ENCODE assay signal across 1 cellular context in the genomic region with DNA sequence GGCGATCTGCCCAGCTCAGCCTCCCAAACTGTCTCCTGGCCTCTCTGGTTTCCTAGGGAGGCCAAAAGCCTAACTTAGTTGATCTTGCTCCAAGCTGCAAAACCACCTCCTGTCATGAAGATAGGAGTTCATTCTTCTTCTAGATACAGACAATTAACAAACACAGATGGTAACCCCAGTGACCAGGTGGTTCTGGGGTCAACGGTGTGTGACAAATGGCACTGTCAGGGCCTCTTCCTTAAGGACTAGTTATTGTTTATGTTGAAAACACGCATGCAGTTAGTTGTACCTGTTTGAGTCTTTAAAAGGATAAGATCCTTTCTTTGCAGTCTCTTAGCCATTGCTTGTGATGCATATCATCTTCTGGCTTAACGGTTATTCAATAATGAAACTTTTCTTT.
TF ChIP-seq lines count a peak whose summit lies in the region.

No MANE protein-coding gene starts in this region.

TF ChIP-seq in K562, 482 proteins besides CTCF, POLR2A, EP300 and RAD21 (continues in another document):
- TF ChIP-seq, protein P1, sequence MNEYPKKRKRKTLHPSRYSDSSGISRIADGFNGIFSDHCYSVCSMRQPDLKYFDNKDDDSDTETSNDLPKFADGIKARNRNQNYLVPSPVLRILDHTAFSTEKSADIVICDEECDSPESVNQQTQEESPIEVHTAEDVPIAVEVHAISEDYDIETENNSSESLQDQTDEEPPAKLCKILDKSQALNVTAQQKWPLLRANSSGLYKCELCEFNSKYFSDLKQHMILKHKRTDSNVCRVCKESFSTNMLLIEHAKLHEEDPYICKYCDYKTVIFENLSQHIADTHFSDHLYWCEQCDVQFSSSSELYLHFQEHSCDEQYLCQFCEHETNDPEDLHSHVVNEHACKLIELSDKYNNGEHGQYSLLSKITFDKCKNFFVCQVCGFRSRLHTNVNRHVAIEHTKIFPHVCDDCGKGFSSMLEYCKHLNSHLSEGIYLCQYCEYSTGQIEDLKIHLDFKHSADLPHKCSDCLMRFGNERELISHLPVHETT (CRISPR knock-in tag; conservative IDR thresholded peaks at IDR 0.05 in 1 of 2, IDR thresholded peaks at IDR 0.05 in 1 of 2), result no peak
- TF ChIP-seq ESRRA (IDR thresholded peaks at IDR 0.05; ENCODE audit: borderline replicate concordance, low read depth), result no peak
- TF ChIP-seq, protein P2, sequence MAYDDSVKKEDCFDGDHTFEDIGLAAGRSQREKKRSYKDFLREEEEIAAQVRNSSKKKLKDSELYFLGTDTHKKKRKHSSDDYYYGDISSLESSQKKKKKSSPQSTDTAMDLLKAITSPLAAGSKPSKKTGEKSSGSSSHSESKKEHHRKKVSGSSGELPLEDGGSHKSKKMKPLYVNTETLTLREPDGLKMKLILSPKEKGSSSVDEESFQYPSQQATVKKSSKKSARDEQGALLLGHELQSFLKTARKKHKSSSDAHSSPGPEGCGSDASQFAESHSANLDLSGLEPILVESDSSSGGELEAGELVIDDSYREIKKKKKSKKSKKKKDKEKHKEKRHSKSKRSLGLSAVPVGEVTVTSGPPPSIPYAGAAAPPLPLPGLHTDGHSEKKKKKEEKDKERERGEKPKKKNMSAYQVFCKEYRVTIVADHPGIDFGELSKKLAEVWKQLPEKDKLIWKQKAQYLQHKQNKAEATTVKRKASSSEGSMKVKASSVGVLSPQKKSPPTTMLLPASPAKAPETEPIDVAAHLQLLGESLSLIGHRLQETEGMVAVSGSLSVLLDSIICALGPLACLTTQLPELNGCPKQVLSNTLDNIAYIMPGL (CRISPR knock-in tag; IDR thresholded peaks at IDR 0.05), result no peak
- no peak for TF ChIP-seq GTF2F1 (IDR thresholded peaks at IDR 0.05; ENCODE audit: low read depth, low read length)
- no peak for TF ChIP-seq TEAD4 (IDR thresholded peaks at IDR 0.05; ENCODE audit: low read length)
- no peak for TF ChIP-seq TEAD4 (CRISPR knock-in tag; IDR thresholded peaks at IDR 0.05; ENCODE audit: borderline replicate concordance)
- TF ChIP-seq, protein P3, sequence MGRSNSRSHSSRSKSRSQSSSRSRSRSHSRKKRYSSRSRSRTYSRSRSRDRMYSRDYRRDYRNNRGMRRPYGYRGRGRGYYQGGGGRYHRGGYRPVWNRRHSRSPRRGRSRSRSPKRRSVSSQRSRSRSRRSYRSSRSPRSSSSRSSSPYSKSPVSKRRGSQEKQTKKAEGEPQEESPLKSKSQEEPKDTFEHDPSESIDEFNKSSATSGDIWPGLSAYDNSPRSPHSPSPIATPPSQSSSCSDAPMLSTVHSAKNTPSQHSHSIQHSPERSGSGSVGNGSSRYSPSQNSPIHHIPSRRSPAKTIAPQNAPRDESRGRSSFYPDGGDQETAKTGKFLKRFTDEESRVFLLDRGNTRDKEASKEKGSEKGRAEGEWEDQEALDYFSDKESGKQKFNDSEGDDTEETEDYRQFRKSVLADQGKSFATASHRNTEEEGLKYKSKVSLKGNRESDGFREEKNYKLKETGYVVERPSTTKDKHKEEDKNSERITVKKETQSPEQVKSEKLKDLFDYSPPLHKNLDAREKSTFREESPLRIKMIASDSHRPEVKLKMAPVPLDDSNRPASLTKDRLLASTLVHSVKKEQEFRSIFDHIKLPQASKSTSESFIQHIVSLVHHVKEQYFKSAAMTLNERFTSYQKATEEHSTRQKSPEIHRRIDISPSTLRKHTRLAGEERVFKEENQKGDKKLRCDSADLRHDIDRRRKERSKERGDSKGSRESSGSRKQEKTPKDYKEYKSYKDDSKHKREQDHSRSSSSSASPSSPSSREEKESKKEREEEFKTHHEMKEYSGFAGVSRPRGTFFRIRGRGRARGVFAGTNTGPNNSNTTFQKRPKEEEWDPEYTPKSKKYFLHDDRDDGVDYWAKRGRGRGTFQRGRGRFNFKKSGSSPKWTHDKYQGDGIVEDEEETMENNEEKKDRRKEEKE (IDR thresholded peaks at IDR 0.05; ENCODE audit: borderline replicate concordance in 1 of 2, control insufficient read depth in 1 of 2, low read depth in 2 of 2, low read length in 1 of 2), result no peak
- TF ChIP-seq, protein P4, sequence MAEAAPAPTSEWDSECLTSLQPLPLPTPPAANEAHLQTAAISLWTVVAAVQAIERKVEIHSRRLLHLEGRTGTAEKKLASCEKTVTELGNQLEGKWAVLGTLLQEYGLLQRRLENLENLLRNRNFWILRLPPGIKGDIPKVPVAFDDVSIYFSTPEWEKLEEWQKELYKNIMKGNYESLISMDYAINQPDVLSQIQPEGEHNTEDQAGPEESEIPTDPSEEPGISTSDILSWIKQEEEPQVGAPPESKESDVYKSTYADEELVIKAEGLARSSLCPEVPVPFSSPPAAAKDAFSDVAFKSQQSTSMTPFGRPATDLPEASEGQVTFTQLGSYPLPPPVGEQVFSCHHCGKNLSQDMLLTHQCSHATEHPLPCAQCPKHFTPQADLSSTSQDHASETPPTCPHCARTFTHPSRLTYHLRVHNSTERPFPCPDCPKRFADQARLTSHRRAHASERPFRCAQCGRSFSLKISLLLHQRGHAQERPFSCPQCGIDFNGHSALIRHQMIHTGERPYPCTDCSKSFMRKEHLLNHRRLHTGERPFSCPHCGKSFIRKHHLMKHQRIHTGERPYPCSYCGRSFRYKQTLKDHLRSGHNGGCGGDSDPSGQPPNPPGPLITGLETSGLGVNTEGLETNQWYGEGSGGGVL (CRISPR knock-in tag; IDR thresholded peaks at IDR 0.05), result no peak
- no peak for TF ChIP-seq ZFP1 (CRISPR knock-in tag; IDR thresholded peaks at IDR 0.05)
- TF ChIP-seq FOXK1 (CRISPR knock-in tag; IDR thresholded peaks at IDR 0.05; ENCODE audit: borderline replicate concordance), result no peak
- TF ChIP-seq, protein P5, sequence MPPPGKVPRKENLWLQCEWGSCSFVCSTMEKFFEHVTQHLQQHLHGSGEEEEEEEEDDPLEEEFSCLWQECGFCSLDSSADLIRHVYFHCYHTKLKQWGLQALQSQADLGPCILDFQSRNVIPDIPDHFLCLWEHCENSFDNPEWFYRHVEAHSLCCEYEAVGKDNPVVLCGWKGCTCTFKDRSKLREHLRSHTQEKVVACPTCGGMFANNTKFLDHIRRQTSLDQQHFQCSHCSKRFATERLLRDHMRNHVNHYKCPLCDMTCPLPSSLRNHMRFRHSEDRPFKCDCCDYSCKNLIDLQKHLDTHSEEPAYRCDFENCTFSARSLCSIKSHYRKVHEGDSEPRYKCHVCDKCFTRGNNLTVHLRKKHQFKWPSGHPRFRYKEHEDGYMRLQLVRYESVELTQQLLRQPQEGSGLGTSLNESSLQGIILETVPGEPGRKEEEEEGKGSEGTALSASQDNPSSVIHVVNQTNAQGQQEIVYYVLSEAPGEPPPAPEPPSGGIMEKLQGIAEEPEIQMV (tag; conservative IDR thresholded peaks at IDR 0.05; ENCODE audit: low read depth), result no peak
- TF ChIP-seq, protein P6, sequence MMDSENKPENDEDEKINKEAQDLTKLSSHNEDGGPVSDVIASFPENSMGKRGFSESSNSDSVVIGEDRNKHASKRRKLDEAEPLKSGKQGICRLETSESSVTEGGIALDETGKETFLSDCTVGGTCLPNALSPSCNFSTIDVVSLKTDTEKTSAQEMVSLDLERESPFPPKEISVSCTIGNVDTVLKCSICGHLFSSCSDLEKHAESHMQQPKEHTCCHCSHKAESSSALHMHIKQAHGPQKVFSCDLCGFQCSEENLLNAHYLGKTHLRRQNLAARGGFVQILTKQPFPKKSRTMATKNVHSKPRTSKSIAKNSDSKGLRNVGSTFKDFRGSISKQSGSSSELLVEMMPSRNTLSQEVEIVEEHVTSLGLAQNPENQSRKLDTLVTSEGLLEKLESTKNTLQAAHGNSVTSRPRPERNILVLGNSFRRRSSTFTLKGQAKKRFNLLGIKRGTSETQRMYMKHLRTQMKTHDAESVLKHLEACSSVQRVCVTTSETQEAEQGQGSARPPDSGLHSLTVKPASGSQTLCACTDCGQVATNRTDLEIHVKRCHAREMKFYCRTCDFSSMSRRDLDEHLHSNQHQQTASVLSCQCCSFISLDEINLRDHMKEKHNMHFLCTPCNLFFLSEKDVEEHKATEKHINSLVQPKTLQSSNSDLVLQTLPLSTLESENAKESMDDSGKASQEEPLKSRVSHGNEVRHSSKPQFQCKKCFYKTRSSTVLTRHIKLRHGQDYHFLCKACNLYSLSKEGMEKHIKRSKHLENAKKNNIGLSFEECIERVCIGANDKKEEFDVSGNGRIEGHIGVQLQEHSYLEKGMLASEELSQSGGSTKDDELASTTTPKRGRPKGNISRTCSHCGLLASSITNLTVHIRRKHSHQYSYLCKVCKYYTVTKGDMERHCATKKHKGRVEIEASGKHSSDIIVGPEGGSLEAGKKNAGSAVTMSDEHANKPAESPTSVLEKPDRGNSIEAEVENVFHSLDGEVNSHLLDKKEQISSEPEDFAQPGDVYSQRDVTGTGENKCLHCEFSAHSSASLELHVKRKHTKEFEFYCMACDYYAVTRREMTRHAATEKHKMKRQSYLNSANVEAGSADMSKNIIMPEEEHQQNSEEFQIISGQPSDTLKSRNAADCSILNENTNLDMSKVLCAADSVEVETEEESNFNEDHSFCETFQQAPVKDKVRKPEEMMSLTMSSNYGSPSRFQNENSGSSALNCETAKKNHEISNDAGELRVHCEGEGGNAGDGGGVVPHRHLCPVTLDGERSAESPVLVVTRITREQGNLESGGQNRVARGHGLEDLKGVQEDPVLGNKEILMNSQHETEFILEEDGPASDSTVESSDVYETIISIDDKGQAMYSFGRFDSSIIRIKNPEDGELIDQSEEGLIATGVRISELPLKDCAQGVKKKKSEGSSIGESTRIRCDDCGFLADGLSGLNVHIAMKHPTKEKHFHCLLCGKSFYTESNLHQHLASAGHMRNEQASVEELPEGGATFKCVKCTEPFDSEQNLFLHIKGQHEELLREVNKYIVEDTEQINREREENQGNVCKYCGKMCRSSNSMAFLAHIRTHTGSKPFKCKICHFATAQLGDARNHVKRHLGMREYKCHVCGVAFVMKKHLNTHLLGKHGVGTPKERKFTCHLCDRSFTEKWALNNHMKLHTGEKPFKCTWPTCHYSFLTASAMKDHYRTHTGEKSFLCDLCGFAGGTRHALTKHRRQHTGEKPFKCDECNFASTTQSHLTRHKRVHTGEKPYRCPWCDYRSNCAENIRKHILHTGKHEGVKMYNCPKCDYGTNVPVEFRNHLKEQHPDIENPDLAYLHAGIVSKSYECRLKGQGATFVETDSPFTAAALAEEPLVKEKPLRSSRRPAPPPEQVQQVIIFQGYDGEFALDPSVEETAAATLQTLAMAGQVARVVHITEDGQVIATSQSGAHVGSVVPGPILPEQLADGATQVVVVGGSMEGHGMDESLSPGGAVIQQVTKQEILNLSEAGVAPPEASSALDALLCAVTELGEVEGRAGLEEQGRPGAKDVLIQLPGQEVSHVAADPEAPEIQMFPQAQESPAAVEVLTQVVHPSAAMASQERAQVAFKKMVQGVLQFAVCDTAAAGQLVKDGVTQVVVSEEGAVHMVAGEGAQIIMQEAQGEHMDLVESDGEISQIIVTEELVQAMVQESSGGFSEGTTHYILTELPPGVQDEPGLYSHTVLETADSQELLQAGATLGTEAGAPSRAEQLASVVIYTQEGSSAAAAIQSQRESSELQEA (IDR thresholded peaks at IDR 0.05; ENCODE audit: low read depth), result no peak
- TF ChIP-seq IRF2 (CRISPR knock-in tag; IDR thresholded peaks at IDR 0.05), result no peak
- no peak for TF ChIP-seq SP1 (CRISPR knock-in tag; IDR thresholded peaks at IDR 0.05)
- TF ChIP-seq, protein P7, sequence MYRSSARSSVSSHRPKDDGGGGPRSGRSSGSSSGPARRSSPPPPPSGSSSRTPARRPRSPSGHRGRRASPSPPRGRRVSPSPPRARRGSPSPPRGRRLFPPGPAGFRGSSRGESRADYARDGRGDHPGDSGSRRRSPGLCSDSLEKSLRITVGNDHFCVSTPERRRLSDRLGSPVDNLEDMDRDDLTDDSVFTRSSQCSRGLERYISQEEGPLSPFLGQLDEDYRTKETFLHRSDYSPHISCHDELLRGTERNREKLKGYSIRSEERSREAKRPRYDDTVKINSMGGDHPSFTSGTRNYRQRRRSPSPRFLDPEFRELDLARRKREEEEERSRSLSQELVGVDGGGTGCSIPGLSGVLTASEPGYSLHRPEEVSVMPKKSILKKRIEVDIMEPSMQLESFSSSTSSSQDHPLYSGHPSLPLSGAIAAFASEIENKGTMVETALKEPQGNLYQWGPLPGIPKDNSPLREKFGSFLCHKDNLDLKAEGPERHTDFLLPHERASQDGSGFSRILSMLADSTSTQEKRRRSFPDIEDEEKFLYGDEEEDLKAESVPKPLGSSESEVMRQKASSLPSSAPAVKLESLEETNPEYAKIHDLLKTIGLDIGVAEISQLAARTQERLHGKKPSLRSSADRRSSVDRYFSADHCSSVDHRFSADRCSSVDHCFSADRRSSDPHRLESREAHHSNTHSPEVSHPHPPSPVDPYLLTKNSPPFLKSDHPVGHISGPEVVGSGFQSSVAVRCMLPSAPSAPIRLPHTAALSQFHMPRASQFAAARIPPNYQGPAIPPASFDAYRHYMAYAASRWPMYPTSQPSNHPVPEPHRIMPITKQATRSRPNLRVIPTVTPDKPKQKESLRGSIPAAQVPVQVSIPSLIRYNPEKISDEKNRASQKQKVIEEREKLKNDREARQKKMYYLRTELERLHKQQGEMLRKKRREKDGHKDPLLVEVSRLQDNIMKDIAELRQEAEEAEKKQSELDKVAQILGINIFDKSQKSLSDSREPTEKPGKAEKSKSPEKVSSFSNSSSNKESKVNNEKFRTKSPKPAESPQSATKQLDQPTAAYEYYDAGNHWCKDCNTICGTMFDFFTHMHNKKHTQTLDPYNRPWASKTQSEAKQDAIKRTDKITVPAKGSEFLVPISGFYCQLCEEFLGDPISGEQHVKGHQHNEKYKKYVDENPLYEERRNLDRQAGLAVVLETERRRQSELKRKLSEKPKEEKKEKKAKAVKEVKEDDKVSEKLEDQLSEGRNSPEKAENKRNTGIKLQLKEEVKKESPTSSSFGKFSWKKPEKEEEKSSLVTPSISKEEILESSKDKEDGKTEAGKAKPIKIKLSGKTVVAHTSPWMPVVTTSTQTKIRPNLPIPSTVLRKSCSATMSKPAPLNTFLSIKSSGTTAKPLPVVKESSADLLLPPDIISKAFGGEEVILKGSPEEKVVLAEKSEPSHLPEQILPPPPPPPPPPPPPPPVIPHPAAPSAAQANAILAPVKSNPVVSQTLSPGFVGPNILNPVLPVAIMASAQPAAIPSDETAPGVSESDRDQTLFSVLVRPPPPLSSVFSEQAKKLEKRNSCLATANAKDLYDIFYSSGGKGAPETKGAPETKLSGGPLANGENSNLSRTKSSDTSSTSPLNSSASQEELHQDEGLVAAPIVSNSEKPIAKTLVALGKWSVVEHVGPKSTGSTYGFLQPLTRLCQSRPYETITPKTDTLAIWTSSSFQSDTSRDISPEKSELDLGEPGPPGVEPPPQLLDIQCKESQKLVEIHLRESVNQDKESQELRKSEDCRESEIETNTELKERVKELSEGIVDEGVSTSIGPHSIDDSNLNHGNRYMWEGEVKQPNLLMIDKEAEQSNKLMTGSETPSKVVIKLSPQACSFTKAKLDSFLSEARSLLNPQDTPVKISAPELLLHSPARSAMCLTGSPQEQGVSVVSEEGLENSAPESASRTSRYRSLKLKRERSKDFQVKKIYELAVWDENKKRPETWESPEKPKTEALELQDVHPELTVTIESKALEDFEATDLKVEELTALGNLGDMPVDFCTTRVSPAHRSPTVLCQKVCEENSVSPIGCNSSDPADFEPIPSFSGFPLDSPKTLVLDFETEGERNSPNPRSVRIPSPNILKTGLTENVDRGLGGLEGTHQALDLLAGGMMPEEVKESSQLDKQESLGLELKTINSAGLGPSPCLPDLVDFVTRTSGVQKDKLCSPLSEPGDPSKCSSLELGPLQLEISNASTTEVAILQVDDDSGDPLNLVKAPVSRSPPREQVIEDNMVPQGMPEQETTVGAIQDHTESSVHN (IDR thresholded peaks at IDR 0.05; ENCODE audit: borderline replicate concordance in 1 of 2, low read depth in 1 of 2), result no peak
- TF ChIP-seq ZNF76 (CRISPR knock-in tag; IDR thresholded peaks at IDR 0.05; ENCODE audit: borderline replicate concordance), result no peak
